ENCODE assay signal across 8 cellular contexts in the genomic region with DNA sequence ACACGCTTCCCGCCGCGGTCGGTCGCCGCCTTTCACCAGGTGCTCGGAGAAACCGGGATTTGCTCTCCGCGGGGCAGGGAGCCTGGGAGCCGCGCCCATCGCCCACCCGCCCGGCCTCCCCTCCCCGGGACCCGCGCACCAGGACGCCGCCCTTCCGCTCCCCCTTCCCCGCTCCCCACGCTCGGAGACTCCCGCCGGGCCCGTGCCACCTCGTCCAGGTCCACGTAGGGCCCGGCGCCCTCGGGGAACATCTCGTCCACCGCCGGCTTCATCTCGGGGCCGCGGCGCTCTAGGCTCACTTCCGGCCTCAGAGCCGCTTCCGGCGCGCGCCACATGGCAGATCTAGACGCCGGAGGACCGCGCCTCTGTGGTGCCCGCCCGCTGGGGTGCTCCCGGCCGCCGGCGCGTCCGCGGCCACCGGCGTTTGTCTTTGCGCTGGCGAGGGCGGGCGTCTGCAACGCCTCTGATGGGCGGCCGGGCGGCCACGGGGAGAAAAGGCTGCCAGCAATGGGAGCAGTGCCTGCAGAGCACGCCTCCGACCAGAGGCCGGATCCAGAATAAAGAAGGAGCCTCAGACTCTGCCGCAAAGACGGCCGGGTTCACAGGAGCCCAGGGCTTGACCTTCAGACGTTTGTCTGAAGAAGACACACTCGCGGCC. TPM values are rescaled to one million over a fixed set of nuclear protein-coding genes. Genes with fewer than 3 reads are reported as not detected.
DNase-seq lines count a peak whose midpoint lies in the region; ATAC-seq and TF ChIP-seq lines count a peak whose summit lies in the region.

TSS of gene COPS9 (minus strand) at position 293 of the 658 bp plus-strand sequence. CDS start at position 272, 21 bp downstream.

- DNase-seq in NCI-H187 (lab: John Stamatoyannopoulos, UW) (peak; percentile 5 to 41), NCI-H187 treated with DMSO at 0.1 percent for 48 hours (lab: John Stamatoyannopoulos, UW) (no peak), NCI-H2107 (lab: John Stamatoyannopoulos, UW) (peak; percentile 73), UCSD-AML1 (lab: John Stamatoyannopoulos, UW; ENCODE audit: unreplicated experiment) (peak; percentile 89), body of pancreas (peak; percentile 85 to 91 (median 86)), gastrocnemius medialis (peak; percentile 73 to 81)

- peak within 1 kb of the TSS; percentile 90 to 99 for H3K4me3 ChIP-seq in body of pancreas
- H3K4me3 ChIP-seq in iPS-11a (ENCODE audit: low read depth, low read length), result peak within 1 kb of the TSS; percentile 89
- peak within 1 kb of the TSS; percentile 75 to 97 (median 90) for H3K4me3 ChIP-seq in gastrocnemius medialis

- intact Hi-C loops in body of pancreas (cut with DNase I) (no loop called here), gastrocnemius medialis (cut with DNase I; ENCODE audit: low total_unique reads) (loop anchor here (1.0 to 10.0 kb wide), 2 partner anchors 111 to 299 kb away; partner anchors contain the start of genes GPC1 and NDUFA10)

- H3K9me3 ChIP-seq in body of pancreas (no peaks in the 10 kb centered on the region), gastrocnemius medialis (no peaks in the 10 kb centered on the region)

- H3K36me3 ChIP-seq in body of pancreas (replicated peaks in 1 of 2; ENCODE audit: insufficient read depth in 1 of 2, low read depth in 2 of 2), result peaks cover 0 to 2% of the 10 kb centered on the region in 2 donors
- peaks cover 0 to 18% of the 10 kb centered on the region in 2 donors for H3K36me3 ChIP-seq in gastrocnemius medialis

- WGBS in body of pancreas, 2 donors, result 0% methylated on average over 4 to 58 of the region's 79 CpGs

- in situ Hi-C loops in gastrocnemius medialis (cut with MboI; ENCODE audit: low sequenced_read_pairs in 4 of 4), result loop anchor here in 1 of 4 donors (25.0 kb wide), 1 partner anchor 1099 kb away; no protein-coding TSS in a partner anchor

- peak in 1 of 7 experiments; percentile 24 for TF ChIP-seq CTCF in body of pancreas (IDR thresholded peaks at IDR 0.05)
- TF ChIP-seq CTCF in gastrocnemius medialis (IDR thresholded peaks at IDR 0.05 in 4 of 5, conservative IDR thresholded peaks at IDR 0.05 in 1 of 5), result peak in 1 of 5 experiments; percentile 6

- TF ChIP-seq POLR2A in body of pancreas (IDR thresholded peaks at IDR 0.05) (peak; percentile 34 to 69 (median 67)), gastrocnemius medialis (IDR thresholded peaks at IDR 0.05) (peak; percentile 52 to 72)

- peak; percentile 96 for ATAC-seq in HG02981 (IDR thresholded peaks at IDR 0.05; ENCODE audit: unreplicated experiment)
- ATAC-seq in body of pancreas, result peak; percentile 97
- ATAC-seq in gastrocnemius medialis, result peak; percentile 84 to 93

- peak within 1 kb of the TSS in 3 of 4 donors; percentile 53 to 55 (median 54) for H3K27ac ChIP-seq in body of pancreas
- peak within 1 kb of the TSS; percentile 71 to 89 (median 82) for H3K27ac ChIP-seq in gastrocnemius medialis

- no peaks in the 10 kb centered on the region for H3K27me3 ChIP-seq in body of pancreas
- H3K27me3 ChIP-seq in gastrocnemius medialis, result no peaks in the 10 kb centered on the region

- H3K4me1 ChIP-seq in body of pancreas, result peaks cover 20% of the 10 kb centered on the region
- peaks cover 23 to 26% of the 10 kb centered on the region in 2 donors for H3K4me1 ChIP-seq in gastrocnemius medialis

RNA-seq across cellular contexts. Expression of gene COPS9, which starts in this region (rescaled TPM):
- total RNA-seq in body of pancreas, result 100 to 1,000 TPM; 170 to 184 TPM
- total RNA-seq in gastrocnemius medialis, result 100 to 1,000 TPM; 163 to 219 (median 193) TPM
